ENCODE assay signal across 2 cellular contexts in genomic region chr12:122487807-122488206, GRCh38.
TF ChIP-seq lines count a peak whose summit lies in the region.

No MANE protein-coding gene starts in this region.

TF ChIP-seq in HEK293, 187 proteins besides CTCF, POLR2A, EP300 and RAD21:
- TF ChIP-seq SCRT1 (tag by site-specific recombination; IDR thresholded peaks at IDR 0.05; ENCODE audit: borderline replicate concordance), result 0 out of 2 replicates have a peak, but pooled peaks have one; percentile 13

TF ChIP-seq in HepG2, 621 proteins besides CTCF, POLR2A, EP300 and RAD21:
- TF ChIP-seq ZMYM3 (CRISPR knock-in tag; IDR thresholded peaks at IDR 0.05) (0 out of 2 replicates have a peak, but pooled peaks have one; percentile 20), ZNF460 (CRISPR knock-in tag; IDR thresholded peaks at IDR 0.05; ENCODE audit: borderline replicate concordance) (peak; percentile 90)
TF ChIP-seq in HepG2: peak in this region for 2; not testable (repeated sequence) for 619.
